In genomic region chr1:155086182-155086741, GRCh38 we compare ENCODE assay signal across 8 cellular contexts. TPM values are rescaled to one million over a fixed set of nuclear protein-coding genes. Genes with fewer than 3 reads are reported as not detected.
DNase-seq lines count a peak whose midpoint lies in the region; ATAC-seq and TF ChIP-seq lines count a peak whose summit lies in the region.

No MANE protein-coding gene starts in this region.

- H3K4me3 ChIP-seq in AG10803 (ENCODE audit: low read length) (no peak overlapping the region), GM23338 (peak overlapping the region; percentile 88), OCI-LY1 (ENCODE audit: low read depth, low read length, poor library complexity, severe bottlenecking) (peak overlapping the region; percentile 65), neural cell (ENCODE audit: low read length) (peak overlapping the region; percentile 82)

- DNase-seq in AG10803 (ENCODE audit: low read depth), result peak; percentile 37
- DNase-seq in GM23338 (ENCODE audit: low spot score), result peak; percentile 82
- DNase-seq in activated T-cell treated with anti-CD3 and anti-CD28 coated beads for 24 hours (ENCODE audit: low read depth), result peak; percentile 71
- DNase-seq in erythroblast (lab: John Stamatoyannopoulos, UW), result peak; percentile 76 to 87
- DNase-seq in superior temporal gyrus (ENCODE audit: extremely low spot score), result peak; percentile 57

- H3F3A ChIP-seq in GM23338 (replicated peaks; ENCODE audit: low read depth) (peaks cover 15% of the 10 kb centered on the region; the same call in 1 of the 2 replicates), OCI-LY1 (ENCODE audit: insufficient read depth, low read length) (no peaks in the 10 kb centered on the region), neural cell (ENCODE audit: insufficient read depth, low read length, poor library complexity, severe bottlenecking) (peaks cover 4% of the 10 kb centered on the region)

- no peaks in the 10 kb centered on the region for H3K9me3 Mint-ChIP-seq in GM23338

- peak overlapping the region; percentile 95 for H3K4me2 ChIP-seq in GM23338
- H3K4me2 ChIP-seq in OCI-LY1 (ENCODE audit: low read length), result peak overlapping the region; percentile 93
- H3K4me2 ChIP-seq in neural cell (ENCODE audit: low read length), result no peak overlapping the region

- H3K27ac Mint-ChIP-seq in GM23338, result no peak overlapping the region

- no peak overlapping the region for H3K27ac ChIP-seq in GM23338 (ENCODE audit: low read depth)
- H3K27ac ChIP-seq in OCI-LY1 (ENCODE audit: low read depth, low read length, poor library complexity, severe bottlenecking), result no peak overlapping the region
- no peak overlapping the region for H3K27ac ChIP-seq in neural cell (ENCODE audit: low read length)

- TF ChIP-seq POLR2A in erythroblast (IDR thresholded peaks at IDR 0.05; ENCODE audit: low read length), result no peak

- peak; percentile 48 for TF ChIP-seq RAD21 in neural cell (conservative IDR thresholded peaks at IDR 0.05)

- H3K4me1 Mint-ChIP-seq in GM23338, result peaks cover 42% of the 10 kb centered on the region

- no peaks in the 10 kb centered on the region for H3K79me2 ChIP-seq in GM23338 (replicated peaks; ENCODE audit: insufficient read depth)
- H3K79me2 ChIP-seq in OCI-LY1 (ENCODE audit: insufficient read depth, low read length), result no peaks in the 10 kb centered on the region
- H3K79me2 ChIP-seq in neural cell (replicated peaks; ENCODE audit: insufficient read depth, low read length), result peaks cover 22% of the 10 kb centered on the region

- peak; percentile 19 for ATAC-seq in GM23338
- no peak for ATAC-seq in GM18520 (IDR thresholded peaks at IDR 0.05; ENCODE audit: unreplicated experiment)

- peak overlapping the region; percentile 95 for H3K4me3 Mint-ChIP-seq in GM23338

- no peaks in the 10 kb centered on the region for H3K9me3 ChIP-seq in OCI-LY1 (ENCODE audit: low read length)
- no peaks in the 10 kb centered on the region for H3K9me3 ChIP-seq in neural cell (ENCODE audit: low read length)

- H4K20me1 ChIP-seq in GM23338 (replicated peaks; ENCODE audit: insufficient read depth), result peaks cover 4% of the 10 kb centered on the region; the same call in 1 of the 2 replicates
- H4K20me1 ChIP-seq in OCI-LY1 (ENCODE audit: insufficient read depth, low read length), result no peaks in the 10 kb centered on the region
- H4K20me1 ChIP-seq in neural cell (ENCODE audit: insufficient read depth), result peaks cover 31% of the 10 kb centered on the region

- H3K9ac ChIP-seq in OCI-LY1 (ENCODE audit: low read length), result no peak overlapping the region; the same call in 1 of the 2 replicates
- no peak overlapping the region for H3K9ac ChIP-seq in neural cell (ENCODE audit: low read length)

- H3K36me3 Mint-ChIP-seq in GM23338 (ENCODE audit: low read depth), result no peaks in the 10 kb centered on the region; the same call in 2 of the 3 replicates

- H3K27me3 ChIP-seq in GM23338 (ENCODE audit: insufficient read depth) (peaks cover 33% of the 10 kb centered on the region), OCI-LY1 (ENCODE audit: insufficient read depth, low read length) (no peaks in the 10 kb centered on the region), neural cell (ENCODE audit: insufficient read depth, low read depth, low read length) (no peaks in the 10 kb centered on the region)

- H2AFZ ChIP-seq in GM23338 (0 out of 2 replicates have a peak overlapping the region, but pooled peaks have one; percentile 52), OCI-LY1 (ENCODE audit: low read length) (no peak overlapping the region), neural cell (ENCODE audit: low read depth, low read length) (no peak overlapping the region)

- H3K27me3 Mint-ChIP-seq in GM23338 (ENCODE audit: insufficient read depth, low read depth, poor library complexity), result peaks cover 59% of the 10 kb centered on the region

- peaks cover 21% of the 10 kb centered on the region for H3K4me1 ChIP-seq in GM23338 (ENCODE audit: insufficient read depth)
- peaks cover 41% of the 10 kb centered on the region for H3K4me1 ChIP-seq in OCI-LY1 (ENCODE audit: insufficient read depth, low read length, severe bottlenecking)

- TF ChIP-seq CTCF in AG10803 (conservative IDR thresholded peaks at IDR 0.05; ENCODE audit: low read length), result peak; percentile 77
- peak; percentile 76 to 95 for TF ChIP-seq CTCF in GM23338 (conservative IDR thresholded peaks at IDR 0.05; ENCODE audit: low read depth in 2 of 2)
- peak; percentile 95 for TF ChIP-seq CTCF in OCI-LY1 (IDR thresholded peaks at IDR 0.05; ENCODE audit: low read length)
- TF ChIP-seq CTCF in neural cell (IDR thresholded peaks at IDR 0.05; ENCODE audit: poor library complexity, severe bottlenecking), result peak; percentile 83

- no peaks in the 10 kb centered on the region for H3K36me3 ChIP-seq in GM23338 (ENCODE audit: insufficient read depth)
- no peaks in the 10 kb centered on the region for H3K36me3 ChIP-seq in OCI-LY1 (ENCODE audit: insufficient read depth, low read length)
- H3K36me3 ChIP-seq in neural cell (ENCODE audit: insufficient read depth, low read length), result no peaks in the 10 kb centered on the region

- no peak for TF ChIP-seq EP300 in neural cell (conservative IDR thresholded peaks at IDR 0.05; ENCODE audit: poor library complexity, severe bottlenecking)

- H3K9me2 ChIP-seq in GM23338 (ENCODE audit: insufficient read depth) (no peaks in the 10 kb centered on the region), OCI-LY1 (ENCODE audit: low read depth, low read length) (no peaks in the 10 kb centered on the region), neural cell (ENCODE audit: insufficient read depth, low read length) (no peaks in the 10 kb centered on the region)

TF ChIP-seq in GM23338, 12 proteins besides CTCF, POLR2A, EP300 and RAD21 (continues in another document):
- TF ChIP-seq EZH2phosphoT487 (IDR thresholded peaks at IDR 0.05; ENCODE audit: unreplicated experiment), result no peak
- TF ChIP-seq CREB1 (CRISPR knock-in tag; IDR thresholded peaks at IDR 0.05; ENCODE audit: low read depth), result no peak

TF ChIP-seq in neural cell, 6 proteins besides CTCF, POLR2A, EP300 and RAD21:
- TF ChIP-seq SMC3 (conservative IDR thresholded peaks at IDR 0.05; ENCODE audit: poor library complexity) (peak; percentile 63), EZH2 (IDR thresholded peaks at IDR 0.05; ENCODE audit: borderline replicate concordance, insufficient read depth, low read length, poor library complexity, severe bottlenecking) (no peak)
TF ChIP-seq in neural cell: peak in this region for 1.

RNA-seq across cellular contexts. Expression of gene EFNA3, which starts 7.6 kb away (rescaled TPM):
- 13.6 and 14.5 TPM in 2 replicates for total RNA-seq in GM23338 (2014; rRNA removed; shearing (Covaris generic))
- 10.3 and 13.5 TPM in 2 replicates for polyA plus RNA-seq in GM23338 (2016; fragmentation: Nextera tagmentation; extraction: Ambion mirVana)
- 12.2 and 16.9 TPM in 2 replicates for polyA plus RNA-seq in neural cell
- polyA minus RNA-seq in neural cell, result 16.6 and 19.8 TPM in 2 replicates

RNA-seq across cellular contexts. Expression of gene EFNA4, which starts 22.7 kb away (rescaled TPM):
- total RNA-seq in GM23338 (2014; rRNA removed; shearing (Covaris generic)), result 22.9 and 25.0 TPM in 2 replicates
- polyA plus RNA-seq in GM23338 (2016; fragmentation: Nextera tagmentation; extraction: Ambion mirVana) (11.1 and 16.4 TPM in 2 replicates), neural cell (0.64 and 1.2 TPM in 2 replicates)
- polyA minus RNA-seq in neural cell, result 0.81 TPM in 1 of 2 replicates, not detected in the other

RNA-seq across cellular contexts. Expression of gene ADAM15, which starts 35.1 kb away (rescaled TPM):
- 25.9 and 31.1 TPM in 2 replicates for total RNA-seq in GM23338 (2014; rRNA removed; shearing (Covaris generic))
- 24.2 and 25.9 TPM in 2 replicates for polyA plus RNA-seq in GM23338 (2016; fragmentation: Nextera tagmentation; extraction: Ambion mirVana)
- polyA plus RNA-seq in neural cell, result 24.8 and 27.6 TPM in 2 replicates
- 9.7 and 17.3 TPM in 2 replicates for polyA minus RNA-seq in neural cell

RNA-seq across cellular contexts. Expression of gene EFNA1, which starts 41.4 kb away (rescaled TPM):
- total RNA-seq in GM23338 (2014; rRNA removed; shearing (Covaris generic)), result 2.1 and 5.1 TPM in 2 replicates
- polyA plus RNA-seq in GM23338 (2016; fragmentation: Nextera tagmentation; extraction: Ambion mirVana), result 3.2 and 5.1 TPM in 2 replicates
- 0.50 TPM in 1 of 2 replicates, not detected in the other for polyA plus RNA-seq in neural cell
- 1.2 TPM in 1 of 2 replicates, not detected in the other for polyA minus RNA-seq in neural cell

RNA-seq across cellular contexts. Expression of gene SLC50A1, which starts 49.4 kb away (rescaled TPM):
- total RNA-seq in GM23338 (2014; rRNA removed; shearing (Covaris generic)), result 30.0 and 50.5 TPM in 2 replicates
- polyA plus RNA-seq in GM23338 (2016; fragmentation: Nextera tagmentation; extraction: Ambion mirVana) (63.9 and 65.4 TPM in 2 replicates), neural cell (12.6 and 15.9 TPM in 2 replicates)
- polyA minus RNA-seq in neural cell, result 6.5 and 8.0 TPM in 2 replicates
